In the genomic region with DNA sequence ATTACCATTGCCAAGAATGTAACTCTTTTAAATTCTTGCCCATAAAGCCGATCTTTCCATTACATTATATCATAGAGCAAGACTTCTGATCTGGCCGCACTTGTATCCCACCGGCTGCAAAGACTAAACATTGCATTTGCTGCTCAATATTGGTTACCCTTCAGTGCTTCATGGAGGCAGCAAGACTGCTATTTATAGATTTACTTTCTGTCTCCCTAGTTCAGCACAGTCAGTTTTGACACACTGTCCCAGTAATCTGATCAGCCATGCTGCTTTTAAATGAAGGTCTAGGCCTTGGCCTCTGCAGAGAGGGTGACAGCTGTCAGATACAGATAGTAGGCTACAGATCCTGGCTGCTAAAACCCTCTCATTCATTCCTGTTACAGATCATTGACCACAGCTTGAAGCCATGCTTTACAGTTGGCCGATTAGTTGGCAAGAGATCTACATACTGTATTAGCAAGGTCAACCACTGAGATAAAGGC, we compare ENCODE assay signal across 12 cellular contexts.
DNase-seq lines count a peak whose midpoint lies in the region; ATAC-seq and TF ChIP-seq lines count a peak whose summit lies in the region.
"Had no signal": no experiment of that assay in that cellular context is flagged by ENCODE, and none has a peak within 500 bp of the region (broad histone marks: within the 10 kb centered on the region; RNA-seq: fewer than 3 reads in every experiment).

No MANE protein-coding gene starts in this region.

- no peaks in the 10 kb centered on the region for H4K20me1 ChIP-seq in BLaER1 treated with 17β-estradiol and CSF1 and Interleukin-3, amounts not matched to agents 10 nM and 100 nM
- H4K20me1 ChIP-seq in OCI-LY1 (ENCODE audit: insufficient read depth, low read length), result no peaks in the 10 kb centered on the region

- peak overlapping the region in 4 of 11 experiments; percentile 26 to 41 (median 34); a peak in 4 of 22 replicates for H3K27ac ChIP-seq in BLaER1 treated with 17β-estradiol and CSF1 and Interleukin-3, amounts not matched to agents 10 nM and 100 nM
- peak overlapping the region; percentile 27 for H3K27ac ChIP-seq in OCI-LY1 (ENCODE audit: low read depth, low read length, poor library complexity, severe bottlenecking)
- H3K27ac ChIP-seq: ovary, tibial nerve had no signal

- no peaks in the 10 kb centered on the region for H3K79me2 ChIP-seq in OCI-LY1 (ENCODE audit: insufficient read depth, low read length)

- TF ChIP-seq CTCF in OCI-LY1 (IDR thresholded peaks at IDR 0.05; ENCODE audit: low read length), result no peak
- TF ChIP-seq CTCF in kidney epithelial cell (IDR thresholded peaks at IDR 0.05; ENCODE audit: insufficient read depth, low read length, poor library complexity, severe bottlenecking), result no peak

- ATAC-seq in HG02623 (IDR thresholded peaks at IDR 0.05; ENCODE audit: unreplicated experiment), result no peak

- H3F3A ChIP-seq in OCI-LY1 (ENCODE audit: insufficient read depth, low read length), result no peaks in the 10 kb centered on the region

- H2AFZ ChIP-seq in OCI-LY1 (ENCODE audit: low read length), result no peak overlapping the region

- H3K9me2 ChIP-seq in OCI-LY1 (ENCODE audit: low read depth, low read length), result no peaks in the 10 kb centered on the region

- peaks cover 0 to 9% (median 0%) of the 10 kb centered on the region in 11 experiments; a peak in 5 of 22 replicates for H3K9me3 ChIP-seq in BLaER1 treated with 17β-estradiol and CSF1 and Interleukin-3, amounts not matched to agents 10 nM and 100 nM (replicated peaks in 1 of 11)
- no peaks in the 10 kb centered on the region for H3K9me3 ChIP-seq in OCI-LY1 (ENCODE audit: low read length)
- H3K9me3 ChIP-seq: ovary, tibial nerve had no signal

- H3K9ac ChIP-seq in BLaER1 treated with 17β-estradiol and CSF1 and Interleukin-3, amounts not matched to agents 10 nM and 100 nM, result peak overlapping the region in 3 of 11 experiments; percentile 32 to 36 (median 32); a peak in 3 of 22 replicates
- H3K9ac ChIP-seq in OCI-LY1 (ENCODE audit: low read length), result no peak overlapping the region

- DNase-seq in NCI-H146 (lab: John Stamatoyannopoulos, UW), result peak; percentile 87
- DNase-seq in kidney epithelial cell (ENCODE audit: low read depth), result peak; percentile 32
- no peak for DNase-seq in activated CD4-positive, alpha-beta T cell treated with anti-CD3 and anti-CD28 coated beads for 1 hour
- DNase-seq in posterior cingulate gyrus, result no peak
- no peak for DNase-seq in amniotic stem cell (lab: John Stamatoyannopoulos, UW)
- DNase-seq: immature natural killer cell, NCI-H1930, ovary had no signal

- intact Hi-C loops in posterior cingulate gyrus (cut with DNase I), result no loop called here

- peak overlapping the region in 2 of 10 experiments; percentile 2 to 24; a peak in 2 of 20 replicates for H3K4me3 ChIP-seq in BLaER1 treated with 17β-estradiol and CSF1 and Interleukin-3, amounts not matched to agents 10 nM and 100 nM
- H3K4me3 ChIP-seq in OCI-LY1 (ENCODE audit: low read depth, low read length, poor library complexity, severe bottlenecking) (no peak overlapping the region), kidney epithelial cell (ENCODE audit: low read depth, low read length) (no peak overlapping the region)
- H3K4me3 ChIP-seq: ovary, tibial nerve had no signal

- H3K36me3 ChIP-seq in BLaER1 treated with 17β-estradiol and CSF1 and Interleukin-3, amounts not matched to agents 10 nM and 100 nM, result peaks cover 0 to 17% (median 12%) of the 10 kb centered on the region in 11 experiments; a peak in 9 of 22 replicates
- H3K36me3 ChIP-seq in OCI-LY1 (ENCODE audit: insufficient read depth, low read length), result peaks cover 17% of the 10 kb centered on the region; the same call in 1 of the 2 replicates
- H3K36me3 ChIP-seq in kidney epithelial cell (ENCODE audit: control insufficient read depth, insufficient read depth, low read length), result no peaks in the 10 kb centered on the region
- H3K36me3 ChIP-seq: ovary had no signal

- peaks cover 18 to 64% (median 50%) of the 10 kb centered on the region in 10 experiments; a peak in 19 of 20 replicates for H3K4me1 ChIP-seq in BLaER1 treated with 17β-estradiol and CSF1 and Interleukin-3, amounts not matched to agents 10 nM and 100 nM
- peaks cover 26% of the 10 kb centered on the region for H3K4me1 ChIP-seq in OCI-LY1 (ENCODE audit: insufficient read depth, low read length, severe bottlenecking)

- H3K27me3 ChIP-seq in BLaER1 treated with 17β-estradiol and CSF1 and Interleukin-3, amounts not matched to agents 10 nM and 100 nM, result no peaks in the 10 kb centered on the region
- no peaks in the 10 kb centered on the region for H3K27me3 ChIP-seq in OCI-LY1 (ENCODE audit: insufficient read depth, low read length)
- no peaks in the 10 kb centered on the region for H3K27me3 ChIP-seq in kidney epithelial cell (ENCODE audit: control insufficient read depth, insufficient read depth, low read length)
- H3K27me3 ChIP-seq: ovary, tibial nerve had no signal

- H3K4me2 ChIP-seq in BLaER1 treated with 17β-estradiol and CSF1 and Interleukin-3, amounts not matched to agents 10 nM and 100 nM, result peak overlapping the region; percentile 7 to 79 (median 64); a peak in 20 of 22 replicates
- H3K4me2 ChIP-seq in OCI-LY1 (ENCODE audit: low read length), result peak overlapping the region; percentile 23; the same call in 1 of the 2 replicates

Comparison
In these comparisons a context has a peak if more than half of its experiments do, and no peak if none do; other contexts are left out.
1. DNase-seq: peak in NCI-H146 (single experiment) and kidney epithelial cell (single experiment); none in activated CD4-positive, alpha-beta T cell treated with anti-CD3 and anti-CD28 coated beads for 1 hour (single experiment), posterior cingulate gyrus (0 of 10) and amniotic stem cell (single experiment).